In the genomic region with DNA sequence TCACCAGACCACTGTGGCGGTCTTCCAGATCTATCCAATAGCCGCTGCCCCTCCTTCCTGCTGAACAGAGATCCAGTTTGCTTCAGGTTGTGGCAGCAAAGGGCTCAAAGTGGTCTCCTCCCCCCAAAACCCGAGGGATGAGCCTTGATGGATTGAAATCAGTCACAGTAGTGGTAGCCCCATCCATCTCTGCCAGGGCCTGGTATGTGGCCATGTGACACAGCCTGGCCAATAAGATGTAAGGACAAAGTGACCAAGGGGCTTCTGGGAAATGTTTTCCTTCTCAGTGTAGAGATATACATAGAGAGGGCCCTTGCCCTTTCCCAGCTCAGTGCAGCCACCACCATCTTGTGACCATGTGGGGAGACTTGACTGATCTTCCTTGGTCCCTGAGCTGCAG, we compare ENCODE assay signal across 23 cellular contexts.
"Had no signal": no experiment of that assay in that cellular context is flagged by ENCODE, and none has a peak within 500 bp of the region (broad histone marks: within the 10 kb centered on the region; RNA-seq: fewer than 3 reads in every experiment).

No MANE protein-coding gene starts in this region.

- ATAC-seq: left lobe of liver; naive thymus-derived CD4-positive, alpha-beta T cell; stimulated activated naive B cell treated with anti-CD40 and anti-IgM and Interleukin-4, amounts not matched to agents 10 μg/mL and 1 μg/mL and 100 μg/mL, for 72 hours; stimulated activated naive CD8-positive, alpha-beta T cell treated with anti-CD3 and anti-CD28 coated beads, Interleukin-15, amount 100 ng/mL, for 72 hours; upper lobe of right lung had no signal

- H3K9me3 Mint-ChIP-seq: endodermal cell; naive thymus-derived CD4-positive, alpha-beta T cell; nephron progenitor cell; stimulated activated naive B cell treated with anti-CD40 and anti-IgM and Interleukin-4, amounts not matched to agents 10 μg/mL and 1 μg/mL and 100 μg/mL, for 72 hours; stimulated activated naive CD8-positive, alpha-beta T cell treated with anti-CD3 and anti-CD28 coated beads, Interleukin-15, amount 100 ng/mL, for 72 hours had no signal

- H3K4me1 ChIP-seq: vagina had no signal

- H3K27ac Mint-ChIP-seq: endodermal cell; naive thymus-derived CD4-positive, alpha-beta T cell; nephron progenitor cell; stimulated activated naive B cell treated with anti-CD40 and anti-IgM and Interleukin-4, amounts not matched to agents 10 μg/mL and 1 μg/mL and 100 μg/mL, for 72 hours; stimulated activated naive CD8-positive, alpha-beta T cell treated with anti-CD3 and anti-CD28 coated beads, Interleukin-15, amount 100 ng/mL, for 72 hours had no signal

- H3K4me3 Mint-ChIP-seq: endodermal cell; naive thymus-derived CD4-positive, alpha-beta T cell; nephron progenitor cell; stimulated activated naive B cell treated with anti-CD40 and anti-IgM and Interleukin-4, amounts not matched to agents 10 μg/mL and 1 μg/mL and 100 μg/mL, for 72 hours; stimulated activated naive CD8-positive, alpha-beta T cell treated with anti-CD3 and anti-CD28 coated beads, Interleukin-15, amount 100 ng/mL, for 72 hours had no signal

- H3K36me3 ChIP-seq: neutrophil, sigmoid colon, tibial nerve, upper lobe of right lung, vagina had no signal

- H3K27ac ChIP-seq: sigmoid colon, skin epidermis, testis, tibial nerve, upper lobe of right lung, vagina had no signal

- H3K27me3 ChIP-seq: neutrophil, sigmoid colon, testis, tibial nerve, upper lobe of right lung, vagina had no signal

- H3K9me3 ChIP-seq: neutrophil, sigmoid colon, testis, tibial nerve, upper lobe of right lung, vagina had no signal

- H3K4me3 ChIP-seq: sigmoid colon, skin epidermis, testis, tibial nerve, upper lobe of right lung, vagina had no signal

- H3K36me3 Mint-ChIP-seq: naive thymus-derived CD4-positive, alpha-beta T cell; stimulated activated naive B cell treated with anti-CD40 and anti-IgM and Interleukin-4, amounts not matched to agents 10 μg/mL and 1 μg/mL and 100 μg/mL, for 72 hours had no signal

- FAIRE-seq: endothelial cell of umbilical vein had no signal

- DNase-seq: effector CD4-positive, alpha-beta T cell; endodermal cell; erythroblast; foreskin melanocyte; head of caudate nucleus; hippocampal formation; mammary epithelial cell; naive thymus-derived CD4-positive, alpha-beta T cell; nephron progenitor cell; posterior cingulate gyrus; sigmoid colon; stimulated activated CD4-positive, alpha-beta T cell treated with anti-CD3 and anti-CD28 coated beads, Interleukin-2, amount 100 ng/mL, for 24 hours; stimulated activated CD4-positive, alpha-beta T cell treated with anti-CD3 and anti-CD28 coated beads, Interleukin-4, amount 100 ng/mL, for 4 hours; stimulated activated naive B cell treated with anti-CD40 and anti-IgM and Interleukin-4, amounts not matched to agents 10 μg/mL and 1 μg/mL and 100 μg/mL, for 72 hours; stimulated activated naive CD8-positive, alpha-beta T cell treated with anti-CD3 and anti-CD28 coated beads, Interleukin-15, amount 100 ng/mL, for 72 hours; testis; upper lobe of right lung had no signal
